In the genomic region with DNA sequence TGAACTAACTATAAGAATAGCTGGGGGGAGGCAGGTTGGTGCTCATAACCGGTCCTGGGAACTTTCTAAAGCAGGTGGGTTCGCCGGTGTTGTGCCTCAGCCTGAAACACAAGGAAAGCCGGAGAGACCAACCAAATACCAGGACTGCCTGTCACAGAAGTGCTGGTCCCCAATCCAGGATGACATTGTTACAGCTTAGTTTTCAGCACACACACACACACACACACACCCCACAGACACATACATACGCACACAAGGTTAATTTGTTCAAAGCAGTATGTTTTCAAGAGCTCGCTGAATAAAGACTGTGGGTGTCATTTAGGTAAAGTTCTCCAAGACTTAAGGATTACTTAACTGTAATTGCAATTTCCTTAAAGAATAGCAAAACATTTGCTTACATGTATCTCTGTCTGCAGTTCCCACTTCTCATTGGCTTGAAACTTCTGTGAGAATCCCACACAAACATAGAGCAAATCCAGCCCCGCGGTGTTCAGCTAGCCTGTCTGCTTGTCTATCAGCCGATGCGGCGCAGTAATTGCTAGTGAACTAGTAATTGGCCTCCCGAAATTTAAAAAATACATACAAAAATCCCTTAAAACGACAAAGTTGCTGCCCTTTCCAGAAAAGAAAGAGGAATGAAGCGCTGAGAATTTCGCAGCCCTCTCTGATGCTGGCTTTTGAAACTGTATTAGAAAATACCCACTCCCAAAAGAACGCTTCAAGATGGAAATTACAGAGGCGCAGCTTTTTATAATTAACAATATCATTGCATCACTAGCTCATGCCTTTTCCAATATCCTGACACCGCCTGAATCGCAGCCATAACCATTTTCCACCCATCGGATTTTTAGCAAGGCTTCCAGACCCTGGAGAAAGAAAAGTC, we compare ENCODE assay signal across 10 cellular contexts. TPM values are rescaled to one million over a fixed set of nuclear protein-coding genes. Genes with fewer than 3 reads are reported as not detected.
A peak's percentile ranks its signal among the peaks of the same experiment; 100 is the strongest.
DNase-seq lines count a peak whose midpoint lies in the region; ATAC-seq, FAIRE-seq and TF ChIP-seq lines count a peak whose summit lies in the region.
"Had no signal": no experiment of that assay in that cellular context is flagged by ENCODE, and none has a peak within 500 bp of the region (broad histone marks: within the 10 kb centered on the region; RNA-seq: fewer than 3 reads in every experiment).

No MANE protein-coding gene starts in this region.

- WGBS in upper lobe of left lung, 2 donors = 37 to 43% methylated on average over 20 of the region's 20 CpGs

- peak overlapping the region; percentile 84 for H3K4me3 Mint-ChIP-seq in activated T-cell treated with anti-CD3 and anti-CD28 coated beads, Interleukin-2, amount 50 U/mL, for 4 hours
- H3K4me3 Mint-ChIP-seq in chondrocyte (ENCODE audit: unreplicated experiment) (peak overlapping the region; percentile 99), memory B cell (peak overlapping the region; percentile 81)

- FAIRE-seq in GM19239 (lab: Jason Lieb, UNC) = no peak
- FAIRE-seq: G401.6 had no signal

- TF ChIP-seq CTCF in chondrocyte (IDR thresholded peaks at IDR 0.05) (no peak), upper lobe of left lung (IDR thresholded peaks at IDR 0.05) (no peak)

- H3K27ac Mint-ChIP-seq in chondrocyte (ENCODE audit: unreplicated experiment) (peak overlapping the region; percentile 95), memory B cell (no peak overlapping the region)

- no peak for ATAC-seq in activated T-cell treated with anti-CD3 and anti-CD28 coated beads, Interleukin-2, amount 50 U/mL, for 4 hours
- ATAC-seq in memory B cell (ENCODE audit: low read depth) (no peak), upper lobe of left lung (ENCODE audit: low FRiP score in 2 of 2) (peak in 1 of 2 donors; percentile 41), HG02642 (IDR thresholded peaks at IDR 0.05; ENCODE audit: poor library complexity, unreplicated experiment) (no peak)

- H3K9me3 Mint-ChIP-seq in activated T-cell treated with anti-CD3 and anti-CD28 coated beads, Interleukin-2, amount 50 U/mL, for 4 hours = no peaks in the 10 kb centered on the region
- H3K9me3 Mint-ChIP-seq in chondrocyte (ENCODE audit: low read depth) (no peaks in the 10 kb centered on the region), memory B cell (no peaks in the 10 kb centered on the region)

- H3K27ac ChIP-seq in upper lobe of left lung = peak overlapping the region; percentile 74 to 80 (median 80)

- H3K4me3 ChIP-seq in upper lobe of left lung = peak overlapping the region; percentile 47 to 65 (median 53)

- peaks cover 9% of the 10 kb centered on the region for H3K4me1 Mint-ChIP-seq in activated T-cell treated with anti-CD3 and anti-CD28 coated beads, Interleukin-2, amount 50 U/mL, for 4 hours (ENCODE audit: low read depth)
- H3K4me1 Mint-ChIP-seq in chondrocyte (ENCODE audit: low read depth) (peaks cover 54% of the 10 kb centered on the region), memory B cell (peaks cover 4% of the 10 kb centered on the region)

- H3K27me3 Mint-ChIP-seq in activated T-cell treated with anti-CD3 and anti-CD28 coated beads, Interleukin-2, amount 50 U/mL, for 4 hours (ENCODE audit: low read depth) = peaks cover 40% of the 10 kb centered on the region
- H3K27me3 Mint-ChIP-seq in chondrocyte (ENCODE audit: low read depth) (no peaks in the 10 kb centered on the region), memory B cell (peaks cover 25% of the 10 kb centered on the region)

- no peak for TF ChIP-seq EP300 in upper lobe of left lung (IDR thresholded peaks at IDR 0.05)

- H3K27me3 ChIP-seq in upper lobe of left lung = no peaks in the 10 kb centered on the region

- H3K36me3 ChIP-seq in upper lobe of left lung = peaks cover 0 to 5% (median 0%) of the 10 kb centered on the region in 4 donors

- no peak for TF ChIP-seq POLR2A in upper lobe of left lung (IDR thresholded peaks at IDR 0.05)

- peaks cover 7 to 32% (median 10%) of the 10 kb centered on the region in 4 donors for H3K4me1 ChIP-seq in upper lobe of left lung

- H3K36me3 Mint-ChIP-seq in activated T-cell treated with anti-CD3 and anti-CD28 coated beads, Interleukin-2, amount 50 U/mL, for 4 hours (ENCODE audit: insufficient read depth) = no peaks in the 10 kb centered on the region
- H3K36me3 Mint-ChIP-seq in chondrocyte (ENCODE audit: low read depth) (peaks cover 23% of the 10 kb centered on the region), memory B cell (no peaks in the 10 kb centered on the region)

- H3K9me3 ChIP-seq in upper lobe of left lung = no peaks in the 10 kb centered on the region

- DNase-seq in activated T-cell treated with anti-CD3 and anti-CD28 coated beads, Interleukin-2, amount 50 U/mL, for 4 hours = no peak
- DNase-seq in activated T-cell treated with anti-CD3 and anti-CD28 coated beads, Interleukin-2, amount 50 U/mL, for 48 hours = no peak
- DNase-seq in chondrocyte (ENCODE audit: low spot score) = no peak
- DNase-seq in memory B cell (ENCODE audit: low spot score in 2 of 2) = no peak
- DNase-seq in upper lobe of left lung = no peak
- DNase-seq in COLO829 (ENCODE audit: low spot score) = no peak
- no peak for DNase-seq in GM19239 (ENCODE audit: insufficient read length, low spot score)

RNA-seq across cellular contexts. Expression of a gene that starts 0.9 kb away (rescaled TPM):
- total RNA-seq in activated T-cell treated with anti-CD3 and anti-CD28 coated beads, Interleukin-2, amount 50 U/mL, for 4 hours = under 1 TPM; 0.37 to 0.83 (median 0.60) TPM
- total RNA-seq in chondrocyte = 1,189 to 1,311 TPM (median 1,232 TPM) in 3 replicates
- total RNA-seq in upper lobe of left lung = 100 to 1,000 TPM in 5 of 6 donors, 10 to 100 TPM in 1; 53.8 to 196 (median 133) TPM
- total RNA-seq: M059J had no signal

Comparison
In these comparisons a context has a peak if more than half of its experiments do, and no peak if none do; other contexts are left out.
1. RNA of a gene that starts 0.9 kb away (total RNA-seq): 1,189 to 1,311 TPM in chondrocyte and 53.8 to 196 TPM in upper lobe of left lung; 0.37 to 0.83 TPM in activated T-cell treated with anti-CD3 and anti-CD28 coated beads, Interleukin-2, amount 50 U/mL, for 4 hours; every median in the first group is over 10 times any median in the second.
2. Peak in every context shown above with its lines, with median percentiles within 50 percentile points of each other: H3K4me3 Mint-ChIP-seq.